30 cellular contexts compared by ENCODE assay signal in genomic region chr2:37847792-37848191, GRCh38.
"Had no signal": no experiment of that assay in that cellular context is flagged by ENCODE, and none has a peak within 500 bp of the region (broad histone marks: within the 10 kb centered on the region; RNA-seq: fewer than 3 reads in every experiment).

No MANE protein-coding gene starts in this region.

- FAIRE-seq: astrocyte, kidney had no signal

- H3K9me3 Mint-ChIP-seq: activated B cell treated with CpG ODN at 0.5 μM for 24 hours; activated CD8-positive, alpha-beta T cell treated with anti-CD3 and anti-CD28 coated beads for 36 hours; activated T-cell treated with anti-CD3 and anti-CD28 coated beads, Interleukin-2, amount 50 U/mL, for 4 hours; activated T-helper 17 cell treated with anti-CD3 and anti-CD28 coated beads, Interleukin-2, amount 50 U/mL, for 72 hours; central memory CD8-positive, alpha-beta T cell; dendritic cell treated with granulocyte-macrophage colony-stimulating factor and Interleukin-4, amounts not matched to agents 40 ng/mL and 50 ng/mL, for 4 days; naive B cell had no signal

- H3K27ac ChIP-seq: epithelial cell of prostate, esophagus squamous epithelium, gastrocnemius medialis, neutrophil, skin epidermis, thyroid gland, upper lobe of left lung, vagina had no signal

- H3K4me3 ChIP-seq: esophagus squamous epithelium, gastrocnemius medialis, skin epidermis, thyroid gland, upper lobe of left lung, vagina had no signal

- H3K27me3 ChIP-seq: gastrocnemius medialis, neutrophil, thyroid gland, upper lobe of left lung, vagina had no signal

- H3K4me1 ChIP-seq: thyroid gland, vagina had no signal

- DNase-seq: activated B cell treated with CpG ODN at 0.5 μM for 24 hours; activated CD4-positive, alpha-beta T cell treated with anti-CD3 and anti-CD28 coated beads, Interleukin-2, amount 50 U/mL, for 1 hour; activated CD8-positive, alpha-beta T cell treated with anti-CD3 and anti-CD28 coated beads for 36 hours; activated gamma-delta T cell treated with Interleukin-2 at 50 U/mL for 16 hours; activated naive CD4-positive, alpha-beta T cell treated with anti-CD3 and anti-CD28 coated beads, Interleukin-2, amount 50 U/mL, for 16 hours; activated T-cell treated with anti-CD3 and anti-CD28 coated beads, Interleukin-2, amount 50 U/mL, for 4 hours; amniotic stem cell; esophagus squamous epithelium; gastrocnemius medialis; glutamatergic neuron; kidney; left colon; naive B cell; nephron progenitor cell; stimulated activated CD4-positive, alpha-beta T cell treated with anti-CD3 and anti-CD28 coated beads, Interleukin-12 subunit alpha, Interleukin-12 subunit beta, amount 100 ng/mL, for 4 hours; stimulated activated CD4-positive, alpha-beta T cell treated with anti-CD3 and anti-CD28 coated beads, Interleukin-4, amount 100 ng/mL, for 1 hour; stimulated activated naive CD8-positive, alpha-beta T cell treated with anti-CD3 and anti-CD28 coated beads, Interleukin-15, Interleukin-2, amounts not matched to agents 100 U/mL and 50 U/mL, for 24 hours; T-helper 2 cell; thyroid gland; upper lobe of left lung had no signal

- H3K9me3 ChIP-seq: esophagus squamous epithelium, gastrocnemius medialis, neutrophil, thyroid gland, upper lobe of left lung, vagina had no signal

- H3K36me3 ChIP-seq: esophagus squamous epithelium, gastrocnemius medialis, neutrophil, thyroid gland, upper lobe of left lung, vagina had no signal

- H3K27ac Mint-ChIP-seq: activated B cell treated with CpG ODN at 0.5 μM for 24 hours; activated CD8-positive, alpha-beta T cell treated with anti-CD3 and anti-CD28 coated beads for 36 hours; activated T-helper 17 cell treated with anti-CD3 and anti-CD28 coated beads, Interleukin-2, amount 50 U/mL, for 72 hours; dendritic cell treated with granulocyte-macrophage colony-stimulating factor and Interleukin-4, amounts not matched to agents 40 ng/mL and 50 ng/mL, for 4 days; mesothelial cell of epicardium; naive B cell; nephron progenitor cell had no signal

- ATAC-seq: activated CD8-positive, alpha-beta T cell treated with anti-CD3 and anti-CD28 coated beads for 36 hours; activated T-cell treated with anti-CD3 and anti-CD28 coated beads, Interleukin-2, amount 50 U/mL, for 4 hours; activated T-helper 17 cell treated with anti-CD3 and anti-CD28 coated beads, Interleukin-2, amount 50 U/mL, for 72 hours; gastrocnemius medialis; left colon; sciatic nerve; stimulated activated naive CD8-positive, alpha-beta T cell treated with anti-CD3 and anti-CD28 coated beads, Interleukin-15, Interleukin-2, amounts not matched to agents 100 U/mL and 50 U/mL, for 24 hours had no signal

- H3K4me3 Mint-ChIP-seq: activated B cell treated with CpG ODN at 0.5 μM for 24 hours; activated CD8-positive, alpha-beta T cell treated with anti-CD3 and anti-CD28 coated beads for 36 hours; activated T-cell treated with anti-CD3 and anti-CD28 coated beads, Interleukin-2, amount 50 U/mL, for 4 hours; activated T-helper 17 cell treated with anti-CD3 and anti-CD28 coated beads, Interleukin-2, amount 50 U/mL, for 72 hours; central memory CD8-positive, alpha-beta T cell; dendritic cell treated with granulocyte-macrophage colony-stimulating factor and Interleukin-4, amounts not matched to agents 40 ng/mL and 50 ng/mL, for 4 days; mesothelial cell of epicardium; naive B cell; nephron progenitor cell had no signal

- H3K27me3 Mint-ChIP-seq: activated B cell treated with CpG ODN at 0.5 μM for 24 hours, naive B cell had no signal

- H3K36me3 Mint-ChIP-seq: naive B cell had no signal
